In the genomic region with DNA sequence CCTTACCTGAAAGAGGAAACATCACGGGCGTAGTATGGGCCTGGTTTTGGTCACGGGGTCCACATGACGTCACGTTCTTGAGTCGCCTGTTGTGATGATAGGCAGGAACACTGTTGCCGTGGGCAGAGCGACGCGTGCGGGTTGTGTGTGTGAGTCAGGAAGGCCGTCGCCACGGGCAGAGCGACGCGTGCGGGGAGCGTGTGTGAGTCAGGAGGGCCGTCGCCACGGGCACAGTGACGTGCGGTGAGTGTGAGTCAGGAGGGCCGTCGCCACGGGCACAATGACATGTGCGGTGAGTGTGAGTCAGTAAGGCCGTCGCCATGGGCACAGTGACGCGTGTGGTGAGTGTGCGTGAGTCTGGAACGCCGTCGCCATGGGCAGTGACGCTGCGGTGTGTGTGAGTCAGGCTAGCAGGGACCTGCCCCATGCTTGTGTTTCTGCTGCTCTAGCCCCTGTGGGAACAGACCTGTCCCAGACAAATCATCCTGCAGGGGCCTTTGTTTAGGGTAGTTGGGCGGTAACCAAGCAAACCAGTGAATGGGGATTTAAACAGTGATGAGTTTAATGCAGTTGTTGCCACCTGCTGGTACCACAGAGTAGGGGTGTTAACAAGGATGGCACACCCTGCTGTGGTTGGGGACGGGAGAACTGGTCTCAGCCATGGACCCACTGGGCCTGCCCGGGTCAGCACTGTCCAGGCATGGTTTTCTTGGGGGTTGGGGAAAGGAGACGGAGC, we compare ENCODE assay signal across 9 cellular contexts. TPM values are rescaled to one million over a fixed set of nuclear protein-coding genes. Genes with fewer than 3 reads are reported as not detected.
DNase-seq lines count a peak whose midpoint lies in the region; ATAC-seq and TF ChIP-seq lines count a peak whose summit lies in the region.
"Had no signal": no experiment of that assay in that cellular context is flagged by ENCODE, and none has a peak within 500 bp of the region (broad histone marks: within the 10 kb centered on the region; RNA-seq: fewer than 3 reads in every experiment).

No MANE protein-coding gene starts in this region.

- TF ChIP-seq CTCF in GM12873 (IDR thresholded peaks at IDR 0.05; ENCODE audit: insufficient read depth, low read depth, low read length, missing control alignments) (peak; percentile 20), left lung (IDR thresholded peaks at IDR 0.05) (no peak)

- no peak overlapping the region for H3K4me3 ChIP-seq in left lung
- H3K4me3 ChIP-seq: right lobe of liver had no signal

- peak; percentile 13 for ATAC-seq in left lung
- ATAC-seq in GM18502 (IDR thresholded peaks at IDR 0.05; ENCODE audit: poor library complexity, unreplicated experiment), result no peak
- no peak for ATAC-seq in HG03095 (IDR thresholded peaks at IDR 0.05; ENCODE audit: unreplicated experiment)

- intact Hi-C loops in left lung (cut with DNase I), result no loop called here

- no peaks in the 10 kb centered on the region for H3K9me3 ChIP-seq in left lung
- H3K9me3 ChIP-seq: right lobe of liver had no signal

- no peaks in the 10 kb centered on the region for H3K4me1 ChIP-seq in left lung
- H3K4me1 ChIP-seq: right lobe of liver had no signal

- peaks cover 0 to 23% of the 10 kb centered on the region in 2 donors for H3K36me3 ChIP-seq in left lung
- H3K36me3 ChIP-seq: right lobe of liver had no signal

- DNase-seq in RPMI8226, result peak; percentile 17
- peak; percentile 37 for DNase-seq in activated naive CD4-positive, alpha-beta T cell treated with anti-CD3 and anti-CD28 coated beads, Interleukin-2, amount 50 U/mL, for 16 hours
- DNase-seq in left lung, result no peak
- DNase-seq in stimulated activated CD8-positive, alpha-beta memory T cell treated with anti-CD3 and anti-CD28 coated beads, Interleukin-7, amount 100 ng/mL, for 24 hours (ENCODE audit: low read depth), result peak; percentile 51
- no peak for DNase-seq in SK-N-DZ (ENCODE audit: low spot score)
- DNase-seq: right lobe of liver had no signal

- H3K27me3 ChIP-seq in left lung, result no peaks in the 10 kb centered on the region
- H3K27me3 ChIP-seq: right lobe of liver had no signal

- no peak overlapping the region for H3K27ac ChIP-seq in left lung
- H3K27ac ChIP-seq: right lobe of liver had no signal

RNA-seq across cellular contexts. Expression of a gene that starts 19.8 kb away (rescaled TPM):
- 1 to 10 TPM; 4.3 to 4.5 TPM for total RNA-seq in left lung
- 73.1 and 86.6 TPM in 2 replicates for polyA plus RNA-seq in SK-N-DZ (2014; cell fraction: cytosol; rRNA removed)
- 115 and 119 TPM in 2 replicates for polyA plus RNA-seq in SK-N-DZ (2014; cell fraction: nucleus; rRNA removed)

RNA-seq across cellular contexts. Expression of a gene that starts 19.9 kb away (rescaled TPM):
- 10 to 100 TPM; 37.9 to 40.8 TPM for total RNA-seq in left lung
- 42.9 and 45.0 TPM in 2 replicates for polyA plus RNA-seq in SK-N-DZ (2014; cell fraction: cytosol; rRNA removed)
- polyA plus RNA-seq in SK-N-DZ (2014; cell fraction: nucleus; rRNA removed), result 93.2 and 155 TPM in 2 replicates

Comparison
In these comparisons a context has a peak if more than half of its experiments do, and no peak if none do; other contexts are left out.
1. DNase-seq: peak in RPMI8226 (single experiment), activated naive CD4-positive, alpha-beta T cell treated with anti-CD3 and anti-CD28 coated beads, Interleukin-2, amount 50 U/mL, for 16 hours (single experiment) and stimulated activated CD8-positive, alpha-beta memory T cell treated with anti-CD3 and anti-CD28 coated beads, Interleukin-7, amount 100 ng/mL, for 24 hours (single experiment); none in left lung (0 of 2) and SK-N-DZ (single experiment).